Comparison of ENCODE assay signal across 22 cellular contexts in the genomic region with DNA sequence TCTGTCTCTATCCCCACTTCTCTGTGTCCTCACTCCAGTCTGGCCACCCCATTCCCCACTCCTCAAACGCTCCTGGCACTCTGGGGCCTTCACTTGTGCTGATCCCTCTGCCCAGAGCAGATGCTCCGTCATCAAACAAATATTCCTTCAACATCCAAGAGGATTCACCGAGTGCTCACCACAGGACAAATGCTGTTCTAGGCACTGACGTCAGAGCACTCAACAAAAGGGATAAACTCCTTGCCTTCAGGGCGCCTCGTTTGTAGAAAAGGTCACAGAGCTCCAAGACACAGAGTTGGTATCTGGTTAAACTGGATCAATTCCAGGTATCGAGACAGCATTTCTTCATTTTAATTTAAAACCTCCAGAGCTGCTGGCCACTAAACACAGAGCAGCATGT.
"Had no signal": no experiment of that assay in that cellular context is flagged by ENCODE, and none has a peak within 500 bp of the region (broad histone marks: within the 10 kb centered on the region; RNA-seq: fewer than 3 reads in every experiment).

No MANE protein-coding gene starts in this region.

- DNase-seq: activated CD4-positive, alpha-beta T cell treated with anti-CD3 and anti-CD28 coated beads, Interleukin-2, amount 10 ng/mL, durations not matched to agents 24 days and 14 days; activated CD4-positive, CD25-positive, alpha-beta regulatory T cell; activated CD8-positive, alpha-beta T cell treated with anti-CD3 and anti-CD28 coated beads, Interleukin-2, amount 10 ng/mL, durations not matched to agents 7 days and 5 days; activated naive CD8-positive, alpha-beta T cell treated with anti-CD3 and anti-CD28 coated beads, Interleukin-2, amount 10 ng/mL, durations not matched to agents 7 days and 5 days; activated T-cell treated with anti-CD3 and anti-CD28 coated beads for 4 hours; aorta; dermis blood vessel endothelial cell; effector memory CD8-positive, alpha-beta T cell; heart right ventricle; left colon; mucosa of descending colon; naive thymus-derived CD4-positive, alpha-beta T cell; right cardiac atrium; stimulated activated CD4-positive, alpha-beta T cell treated with anti-CD3 and anti-CD28 coated beads, Interleukin-4, amount 100 ng/mL, for 4 hours; stimulated activated CD8-positive, alpha-beta memory T cell treated with anti-CD3 and anti-CD28 coated beads, Interleukin-4, amount 100 ng/mL, for 48 hours; stimulated activated naive CD8-positive, alpha-beta T cell treated with anti-CD3 and anti-CD28 coated beads, Interleukin-15, Interleukin-2, amounts not matched to agents 100 U/mL and 50 U/mL, for 24 hours had no signal

- H3K4me1 Mint-ChIP-seq: activated naive CD8-positive, alpha-beta T cell treated with anti-CD3 and anti-CD28 coated beads, Interleukin-2, amount 10 ng/mL, durations not matched to agents 7 days and 5 days had no signal

- ATAC-seq: activated CD8-positive, alpha-beta T cell treated with anti-CD3 and anti-CD28 coated beads, Interleukin-2, amount 10 ng/mL, durations not matched to agents 7 days and 5 days; effector memory CD8-positive, alpha-beta T cell; gastroesophageal sphincter; heart right ventricle; left colon; mucosa of descending colon; naive thymus-derived CD4-positive, alpha-beta T cell; right cardiac atrium; stimulated activated naive CD8-positive, alpha-beta T cell treated with anti-CD3 and anti-CD28 coated beads, Interleukin-15, Interleukin-2, amounts not matched to agents 100 U/mL and 50 U/mL, for 24 hours had no signal

- H3K4me3 ChIP-seq: breast epithelium, gastroesophageal sphincter, heart right ventricle, mucosa of descending colon, smooth muscle cell had no signal

- H3K27me3 ChIP-seq: breast epithelium, gastroesophageal sphincter, heart right ventricle had no signal

- H3K4me1 ChIP-seq: breast epithelium had no signal

- H3K9me3 ChIP-seq: breast epithelium, gastroesophageal sphincter, heart right ventricle, mucosa of descending colon had no signal

- H3K27ac Mint-ChIP-seq: activated CD4-positive, alpha-beta T cell treated with anti-CD3 and anti-CD28 coated beads, Interleukin-2, amount 10 ng/mL, durations not matched to agents 24 days and 14 days; activated CD8-positive, alpha-beta T cell treated with anti-CD3 and anti-CD28 coated beads, Interleukin-2, amount 10 ng/mL, durations not matched to agents 7 days and 5 days; activated naive CD8-positive, alpha-beta T cell treated with anti-CD3 and anti-CD28 coated beads, Interleukin-2, amount 10 ng/mL, durations not matched to agents 7 days and 5 days; T-helper 2 cell treated with Interferon-gamma antibody and Interleukin-4, amounts not matched to agents 5 μg/mL and 100 μg/mL, for 36 hours; type B pancreatic cell had no signal

- H3K4me3 Mint-ChIP-seq: activated CD4-positive, alpha-beta T cell treated with anti-CD3 and anti-CD28 coated beads, Interleukin-2, amount 10 ng/mL, durations not matched to agents 24 days and 14 days; activated CD8-positive, alpha-beta T cell treated with anti-CD3 and anti-CD28 coated beads, Interleukin-2, amount 10 ng/mL, durations not matched to agents 7 days and 5 days; activated naive CD8-positive, alpha-beta T cell treated with anti-CD3 and anti-CD28 coated beads, Interleukin-2, amount 10 ng/mL, durations not matched to agents 7 days and 5 days; effector memory CD8-positive, alpha-beta T cell; naive thymus-derived CD4-positive, alpha-beta T cell; T-helper 2 cell treated with Interferon-gamma antibody and Interleukin-4, amounts not matched to agents 5 μg/mL and 100 μg/mL, for 36 hours; type B pancreatic cell had no signal

- H3K9me3 Mint-ChIP-seq: activated CD4-positive, alpha-beta T cell treated with anti-CD3 and anti-CD28 coated beads, Interleukin-2, amount 10 ng/mL, durations not matched to agents 24 days and 14 days; activated naive CD8-positive, alpha-beta T cell treated with anti-CD3 and anti-CD28 coated beads, Interleukin-2, amount 10 ng/mL, durations not matched to agents 7 days and 5 days; effector memory CD8-positive, alpha-beta T cell; naive thymus-derived CD4-positive, alpha-beta T cell; T-helper 2 cell treated with Interferon-gamma antibody and Interleukin-4, amounts not matched to agents 5 μg/mL and 100 μg/mL, for 36 hours; type B pancreatic cell had no signal

- H3K27ac ChIP-seq: breast epithelium, epithelial cell of prostate, gastroesophageal sphincter, heart right ventricle had no signal

- H3K27me3 Mint-ChIP-seq: activated CD4-positive, alpha-beta T cell treated with anti-CD3 and anti-CD28 coated beads, Interleukin-2, amount 10 ng/mL, durations not matched to agents 24 days and 14 days; activated naive CD8-positive, alpha-beta T cell treated with anti-CD3 and anti-CD28 coated beads, Interleukin-2, amount 10 ng/mL, durations not matched to agents 7 days and 5 days; effector memory CD8-positive, alpha-beta T cell; naive thymus-derived CD4-positive, alpha-beta T cell; type B pancreatic cell had no signal
